In the genomic region with DNA sequence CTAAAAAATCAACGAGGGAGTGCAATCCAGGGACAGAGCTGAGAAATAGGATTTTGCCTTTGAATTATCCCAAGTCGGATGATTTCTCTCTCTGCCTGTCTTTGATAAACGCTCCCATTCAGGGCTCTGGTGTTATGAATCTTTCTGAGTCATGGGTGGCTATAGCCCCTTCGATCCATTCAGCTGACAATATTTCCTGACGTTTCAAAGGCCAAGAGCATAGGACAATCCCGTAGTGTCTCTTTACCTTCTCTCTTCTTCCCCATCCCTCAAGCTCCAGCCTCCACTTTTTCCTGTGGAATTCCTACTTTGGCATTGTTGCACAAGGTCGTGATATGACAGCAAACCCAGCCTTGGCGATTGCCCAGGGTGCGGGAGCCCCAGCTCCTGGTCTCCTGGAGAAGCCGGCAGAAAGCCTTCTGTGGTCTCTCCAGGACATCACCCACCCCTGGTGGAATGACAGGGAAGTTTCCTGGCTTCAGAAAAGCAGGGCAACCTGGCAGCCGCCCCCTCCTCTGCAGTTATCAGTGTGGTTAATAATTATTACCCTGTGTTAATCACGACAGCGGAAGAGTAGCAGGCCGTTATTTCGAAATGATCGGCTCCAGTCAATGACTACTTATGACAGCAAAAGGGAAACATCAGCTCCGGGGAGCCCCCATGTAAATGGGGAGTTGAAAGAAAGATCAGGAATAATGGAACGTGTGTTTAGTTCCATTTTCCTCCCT, we compare ENCODE assay signal across 10 cellular contexts. TPM values are rescaled to one million over a fixed set of nuclear protein-coding genes. Genes with fewer than 3 reads are reported as not detected.
DNase-seq lines count a peak whose midpoint lies in the region; ATAC-seq and TF ChIP-seq lines count a peak whose summit lies in the region.
"Had no signal": no experiment of that assay in that cellular context is flagged by ENCODE, and none has a peak within 500 bp of the region (broad histone marks: within the 10 kb centered on the region; RNA-seq: fewer than 3 reads in every experiment).

No MANE protein-coding gene starts in this region.

- H3K4me3 Mint-ChIP-seq in CD8-positive, alpha-beta memory T cell: no peak overlapping the region
- H3K4me3 Mint-ChIP-seq: T-helper 17 cell had no signal

- TF ChIP-seq POLR2A in heart left ventricle (IDR thresholded peaks at IDR 0.05): no peak

- H3K36me3 ChIP-seq in GM06990 (ENCODE audit: control insufficient read depth, insufficient read depth, low read length) (no peaks in the 10 kb centered on the region), RWPE2 (ENCODE audit: low read depth) (no peaks in the 10 kb centered on the region), heart left ventricle (no peaks in the 10 kb centered on the region)
- no peaks in the 10 kb centered on the region for H3K36me3 ChIP-seq in CD8-positive, alpha-beta memory T cell (ENCODE audit: insufficient read depth, low read length)
- H3K36me3 ChIP-seq: MG63 had no signal

- DNase-seq in GM06990 (ENCODE audit: extremely low read depth, insufficient read length): no peak
- no peak for DNase-seq in RWPE2 (ENCODE audit: low spot score)
- peak in 1 of 5 donors; percentile 46 for DNase-seq in heart left ventricle
- peak; percentile 73 for DNase-seq in renal cortical epithelial cell (ENCODE audit: low read depth)
- no peak for DNase-seq in T-helper 1 cell
- DNase-seq in NCI-H2107 treated with DMSO at 0.1 percent for 48 hours (lab: John Stamatoyannopoulos, UW; ENCODE audit: unreplicated experiment): no peak
- no peak for DNase-seq in foreskin melanocyte
- no peak for DNase-seq in CD8-positive, alpha-beta memory T cell
- DNase-seq: MG63, T-helper 17 cell had no signal

- H3K27ac Mint-ChIP-seq in CD8-positive, alpha-beta memory T cell: no peak overlapping the region
- H3K27ac Mint-ChIP-seq: T-helper 17 cell had no signal

- TF ChIP-seq CTCF in GM06990 (IDR thresholded peaks at IDR 0.05; ENCODE audit: insufficient read depth, low read length, poor library complexity, severe bottlenecking) (peak; percentile 15), RWPE2 (IDR thresholded peaks at IDR 0.05; ENCODE audit: poor library complexity, severe bottlenecking) (peak; percentile 53), heart left ventricle (IDR thresholded peaks at IDR 0.05) (peak in 7 of 12 donors; percentile 40 to 67 (median 56))

- intact Hi-C loops in heart left ventricle (cut with DNase I): no loop called here

- H3K27me3 ChIP-seq in GM06990 (replicated peaks; ENCODE audit: control insufficient read depth, insufficient read depth, low read length): peaks cover 3% of the 10 kb centered on the region; the same call in 1 of the 2 replicates
- H3K27me3 ChIP-seq in RWPE2 (ENCODE audit: insufficient read depth, poor library complexity, severe bottlenecking): no peaks in the 10 kb centered on the region
- H3K27me3 ChIP-seq in heart left ventricle: no peaks in the 10 kb centered on the region
- peaks cover 10% of the 10 kb centered on the region for H3K27me3 ChIP-seq in CD8-positive, alpha-beta memory T cell (ENCODE audit: insufficient read depth, low read length, poor library complexity, severe bottlenecking)

- H3K27me3 Mint-ChIP-seq in CD8-positive, alpha-beta memory T cell: peaks cover 13 to 61% of the 10 kb centered on the region in 2 donors

- H3K4me3 ChIP-seq in GM06990 (replicated peaks; ENCODE audit: low read depth, low read length): no peak overlapping the region
- no peak overlapping the region for H3K4me3 ChIP-seq in RWPE2 (ENCODE audit: severe bottlenecking)
- peak overlapping the region in 2 of 12 donors; percentile 0 to 19 for H3K4me3 ChIP-seq in heart left ventricle
- no peak overlapping the region for H3K4me3 ChIP-seq in CD8-positive, alpha-beta memory T cell (ENCODE audit: low read length)
- H3K4me3 ChIP-seq: MG63 had no signal

- H3K4me1 Mint-ChIP-seq in CD8-positive, alpha-beta memory T cell: no peaks in the 10 kb centered on the region
- H3K4me1 Mint-ChIP-seq: T-helper 17 cell had no signal

- H3K9me3 Mint-ChIP-seq in CD8-positive, alpha-beta memory T cell: no peaks in the 10 kb centered on the region

- H3K36me3 Mint-ChIP-seq in CD8-positive, alpha-beta memory T cell: peaks cover 0 to 2% (median 0%) of the 10 kb centered on the region in 3 donors

- H3K4me1 ChIP-seq in RWPE2 (ENCODE audit: insufficient read depth, poor library complexity, severe bottlenecking): no peaks in the 10 kb centered on the region
- peaks cover 0 to 22% (median 1%) of the 10 kb centered on the region in 12 donors for H3K4me1 ChIP-seq in heart left ventricle
- no peaks in the 10 kb centered on the region for H3K4me1 ChIP-seq in CD8-positive, alpha-beta memory T cell (ENCODE audit: insufficient read depth, low read length)

- no peak; the same call in 2 of the 3 replicates for ATAC-seq in RWPE2 (ENCODE audit: low read depth)
- ATAC-seq in heart left ventricle: peak in 1 of 4 donors; percentile 42
- ATAC-seq: T-helper 17 cell had no signal

- 43 to 69% (median 63%) methylated on average over 18 of the region's 18 CpGs for WGBS in heart left ventricle, 4 donors

- CTCF ChIA-PET in CD8-positive, alpha-beta memory T cell (lab: Charles Lee): no interaction called here

- H3K27ac ChIP-seq in RWPE2 (ENCODE audit: poor library complexity, severe bottlenecking) (no peak overlapping the region), heart left ventricle (no peak overlapping the region)
- H3K27ac ChIP-seq in CD8-positive, alpha-beta memory T cell (ENCODE audit: low read depth, low read length): no peak overlapping the region

- POLR2A ChIA-PET in CD8-positive, alpha-beta memory T cell (lab: Charles Lee): no interaction called here

- no peaks in the 10 kb centered on the region for H3K9me3 ChIP-seq in RWPE2 (ENCODE audit: severe bottlenecking)
- no peaks in the 10 kb centered on the region for H3K9me3 ChIP-seq in heart left ventricle
- no peaks in the 10 kb centered on the region for H3K9me3 ChIP-seq in CD8-positive, alpha-beta memory T cell (ENCODE audit: low read length)
- H3K9me3 ChIP-seq: MG63 had no signal

RNA-seq across cellular contexts. Expression of a gene that starts 8.1 kb away (rescaled TPM):
- total RNA-seq in heart left ventricle: 10 to 100 TPM; 13.3 to 28.2 (median 18.4) TPM
- polyA plus RNA-seq in heart left ventricle: 10 to 100 TPM in 1 of 2 donors, 1 to 10 TPM in 1; 9.2 to 10.5 TPM
- total RNA-seq in renal cortical epithelial cell: 5.7 and 5.8 TPM in 2 replicates
- total RNA-seq in CD8-positive, alpha-beta memory T cell: 1 to 10 TPM in 1 of 2 experiments, under 1 TPM in 1; 0.75 to 1.1 TPM
- polyA plus RNA-seq in CD8-positive, alpha-beta memory T cell: 1.0 TPM
